In genomic region chr12:21659383-21659782, GRCh38 we compare ENCODE assay signal across 18 cellular contexts. TPM values are rescaled to one million over a fixed set of nuclear protein-coding genes. Genes with fewer than 3 reads are reported as not detected.
DNase-seq lines count a peak whose midpoint lies in the region; TF ChIP-seq lines count a peak whose summit lies in the region.
"Had no signal": no experiment of that assay in that cellular context is flagged by ENCODE, and none has a peak within 500 bp of the region (broad histone marks: within the 10 kb centered on the region; RNA-seq: fewer than 3 reads in every experiment).

No MANE protein-coding gene starts in this region.

- POLR2A ChIA-PET in MCF 10A (lab: Yijun Ruan, JAX): interaction anchor here (0.6 kb wide), 1 partner anchor 221 kb away, joined by 4 read pairs; no protein-coding TSS in a partner anchor

- peaks cover 35% of the 10 kb centered on the region for H3K79me2 ChIP-seq in mammary epithelial cell (ENCODE audit: insufficient read depth, low read length)

- peaks cover 6% of the 10 kb centered on the region for H3K4me1 ChIP-seq in mammary epithelial cell (ENCODE audit: insufficient read depth, low read length)

- H3K27ac ChIP-seq in mammary epithelial cell (ENCODE audit: insufficient read depth, low read depth, low read length): no peak overlapping the region
- H3K27ac ChIP-seq: PC-9, testis had no signal

- in situ Hi-C loops in mammary epithelial cell (cut with MboI; ENCODE audit: low sequenced_read_pairs in 2 of 2) (no loop called here), astrocyte of the cerebellum (cut with HindIII; ENCODE audit: low sequenced_read_pairs) (no loop called here)

- H3K4me3 Mint-ChIP-seq in MCF 10A (ENCODE audit: unreplicated experiment): no peak overlapping the region
- H3K4me3 Mint-ChIP-seq in neural crest cell: peak overlapping the region; percentile 47

- H3K9me3 Mint-ChIP-seq in MCF 10A (ENCODE audit: unreplicated experiment) (no peaks in the 10 kb centered on the region), neural crest cell (no peaks in the 10 kb centered on the region)
- H3K9me3 Mint-ChIP-seq: activated T-cell treated with anti-CD3 and anti-CD28 coated beads, Interleukin-2, amount 50 U/mL, for 4 hours had no signal

- H3K4me3 ChIP-seq in mammary epithelial cell (replicated peaks in 1 of 3; ENCODE audit: insufficient read depth in 1 of 3, low read depth in 2 of 3, low read length in 3 of 3): no peak overlapping the region
- no peak overlapping the region for H3K4me3 ChIP-seq in astrocyte of the cerebellum (ENCODE audit: low read depth, low read length)
- H3K4me3 ChIP-seq: heart right ventricle, PC-9, testis had no signal

- H3K4me2 ChIP-seq in mammary epithelial cell (ENCODE audit: insufficient read depth, low read depth, low read length): no peak overlapping the region
- H3K4me2 ChIP-seq: PC-9 had no signal

- H4K20me1 ChIP-seq in mammary epithelial cell (ENCODE audit: insufficient read depth, low read length): peaks cover 3% of the 10 kb centered on the region

- no TSS peak for BruUV-seq in MCF 10A (replicated peaks; lab: Mats Ljungman, UMichigan)
- no TSS peak for BruUV-seq in mammary epithelial cell (replicated peaks; lab: Mats Ljungman, UMichigan)

- dilution Hi-C loops in mammary epithelial cell (cut with HindIII; ENCODE audit: low sequenced_read_pairs): no loop called here

- no peaks in the 10 kb centered on the region for H3K9me3 ChIP-seq in mammary epithelial cell (replicated peaks; ENCODE audit: insufficient read depth, low read length)
- H3K9me3 ChIP-seq: heart right ventricle, testis had no signal

- CTCF ChIA-PET in MCF 10A (lab: Yijun Ruan, JAX): no interaction called here
- CTCF ChIA-PET in mammary epithelial cell (lab: Charles Lee; ENCODE audit: low non-redundant PET): no interaction called here

- DNase-seq in MCF 10A (ENCODE audit: unreplicated experiment): peak; percentile 16
- no peak for DNase-seq in mammary epithelial cell
- peak; percentile 32 for DNase-seq in HT-29 (ENCODE audit: low spot score)
- DNase-seq in astrocyte of the cerebellum (ENCODE audit: low read depth): no peak
- DNase-seq in neural crest cell (ENCODE audit: low read depth, low spot score): no peak
- no peak for DNase-seq in OCI-M2 (lab: John Stamatoyannopoulos, UW; ENCODE audit: unreplicated experiment)
- DNase-seq in activated CD4-positive, alpha-beta T cell treated with anti-CD3 and anti-CD28 coated beads for 4 hours: no peak
- DNase-seq in COLO829 (ENCODE audit: low spot score): no peak
- DNase-seq: activated CD4-positive, alpha-beta T cell treated with anti-CD3 and anti-CD28 coated beads for 36 hours; activated T-cell treated with anti-CD3 and anti-CD28 coated beads, Interleukin-2, amount 50 U/mL, for 4 hours; AML-193; heart right ventricle; NCI-H226; PC-9; testis had no signal

- peaks cover 14% of the 10 kb centered on the region for H3K36me3 Mint-ChIP-seq in MCF 10A (ENCODE audit: insufficient read depth, unreplicated experiment)
- H3K36me3 Mint-ChIP-seq in neural crest cell (ENCODE audit: low read depth): peaks cover 14% of the 10 kb centered on the region

- H2AFZ ChIP-seq in mammary epithelial cell (ENCODE audit: low read depth, low read length): no peak overlapping the region
- H2AFZ ChIP-seq: PC-9 had no signal

- H3K27me3 Mint-ChIP-seq in MCF 10A (ENCODE audit: insufficient read depth, unreplicated experiment) (no peaks in the 10 kb centered on the region), neural crest cell (ENCODE audit: low read depth) (no peaks in the 10 kb centered on the region)
- H3K27me3 Mint-ChIP-seq: activated CD4-positive, alpha-beta T cell treated with anti-CD3 and anti-CD28 coated beads for 36 hours had no signal

- H3K27ac Mint-ChIP-seq in MCF 10A (ENCODE audit: low read depth, unreplicated experiment) (no peak overlapping the region), neural crest cell (ENCODE audit: unreplicated experiment) (no peak overlapping the region)

- H3K9ac ChIP-seq in mammary epithelial cell (ENCODE audit: insufficient read depth, low read length): no peak overlapping the region

- no peaks in the 10 kb centered on the region for H3K27me3 ChIP-seq in mammary epithelial cell (ENCODE audit: insufficient read depth, low read length)
- H3K27me3 ChIP-seq: heart right ventricle, testis had no signal

- intact Hi-C loops in MCF 10A (cut with micrococcal nuclease): loop anchor here (5.0 kb wide), 1 partner anchor 132 kb away; the partner anchor contains the start of gene SPX
- intact Hi-C loops in mammary epithelial cell (cut with micrococcal nuclease): loop anchor here (10.0 kb wide), 1 partner anchor 225 kb away; the partner anchor contains the start of gene PYROXD1

- TF ChIP-seq CTCF in MCF 10A (IDR thresholded peaks at IDR 0.05; ENCODE audit: unreplicated experiment) (no peak), mammary epithelial cell (conservative IDR thresholded peaks at IDR 0.05 in 1 of 2, IDR thresholded peaks at IDR 0.05 in 1 of 2; ENCODE audit: extremely low read depth in 1 of 2, insufficient read depth in 1 of 2, low read depth in 1 of 2, low read length in 2 of 2) (peak in 1 of 2 donors; percentile 27), astrocyte of the cerebellum (IDR thresholded peaks at IDR 0.05; ENCODE audit: low read depth, low read length, missing control alignments) (peak; percentile 22), neural crest cell (conservative IDR thresholded peaks at IDR 0.05) (peak; percentile 55)

- WGBS in mammary epithelial cell (ENCODE audit: low coverage, missing lambda C conversion rate): 14% methylated on average over 1 of the region's 1 CpG

- H3K4me1 Mint-ChIP-seq in MCF 10A (ENCODE audit: insufficient read depth, unreplicated experiment) (peaks cover 15% of the 10 kb centered on the region), neural crest cell (peaks cover 23% of the 10 kb centered on the region)

- peaks cover 8% of the 10 kb centered on the region for H3K36me3 ChIP-seq in mammary epithelial cell (ENCODE audit: insufficient read depth, low read length)

RNA-seq across cellular contexts. Expression of gene LDHB, which starts 1.7 kb away (rescaled TPM):
- total RNA-seq in MCF 10A (2022): 715 and 788 TPM in 2 replicates
- total RNA-seq in mammary epithelial cell: 100 to 1,000 TPM; 257 to 513 TPM
- 647 TPM for polyA plus RNA-seq in mammary epithelial cell
- polyA minus RNA-seq in mammary epithelial cell: 528 TPM
- 826 and 874 TPM in 2 replicates for total RNA-seq in HT-29 (2014; rRNA removed; shearing (Covaris generic))
- total RNA-seq in neural crest cell: 1,356 and 1,383 TPM in 2 replicates

RNA-seq across cellular contexts. Expression of gene GYS2, which starts 54.7 kb away (rescaled TPM):
- total RNA-seq in MCF 10A (2022) (0.29 and 0.47 TPM in 2 replicates), mammary epithelial cell (not detected), neural crest cell (not detected in 2 replicates)
- polyA plus RNA-seq in mammary epithelial cell: not detected
- not detected for polyA minus RNA-seq in mammary epithelial cell
- total RNA-seq in HT-29 (2014; rRNA removed; shearing (Covaris generic)): not detected in 2 replicates
- total RNA-seq: activated CD4-positive, alpha-beta T cell treated with anti-CD3 and anti-CD28 coated beads for 36 hours; chondrocyte; endothelial cell of umbilical vein; myocyte; PC-9; testis had no signal

Comparison
In these comparisons a context has a peak if more than half of its experiments do, and no peak if none do; other contexts are left out.
1. DNase-seq: peak in MCF 10A (single experiment) and HT-29 (single experiment); none in mammary epithelial cell (single experiment), astrocyte of the cerebellum (single experiment), neural crest cell (single experiment), OCI-M2 (single experiment), activated CD4-positive, alpha-beta T cell treated with anti-CD3 and anti-CD28 coated beads for 4 hours (0 of 2) and COLO829 (single experiment).